Comparison of ENCODE assay signal across 8 cellular contexts in genomic region chr3:120450261-120450913, GRCh38. TPM values are rescaled to one million over a fixed set of nuclear protein-coding genes. Genes with fewer than 3 reads are reported as not detected.
DNase-seq lines count a peak whose midpoint lies in the region; ATAC-seq and TF ChIP-seq lines count a peak whose summit lies in the region.

No MANE protein-coding gene starts in this region.

- no peaks in the 10 kb centered on the region for H3K9me3 ChIP-seq in A673 (ENCODE audit: low read depth, low read length, poor library complexity, severe bottlenecking)
- H3K9me3 ChIP-seq in RWPE2 (ENCODE audit: severe bottlenecking) = no peaks in the 10 kb centered on the region
- H3K9me3 ChIP-seq in duodenal mucosa (ENCODE audit: control insufficient read depth in 1 of 2, low read length in 2 of 2) = no peaks in the 10 kb centered on the region
- H3K9me3 ChIP-seq in thyroid gland = no peaks in the 10 kb centered on the region

- DNase-seq in A673 (ENCODE audit: low spot score) (peak; percentile 61), RWPE2 (ENCODE audit: low spot score) (no peak), lung microvascular endothelial cell (ENCODE audit: low read depth in 2 of 2) (peak; percentile 52 to 56), thyroid gland (peak; percentile 54 to 55)
- DNase-seq in effector CD8-positive, alpha-beta T cell (lab: John Stamatoyannopoulos, UW) = no peak

- ATAC-seq in GM18498 (IDR thresholded peaks at IDR 0.05; ENCODE audit: unreplicated experiment) (peak; percentile 41), RWPE2 (ENCODE audit: low read depth) (peak; percentile 59), GM19452 (IDR thresholded peaks at IDR 0.05; ENCODE audit: unreplicated experiment) (no peak)

- H3K36me3 ChIP-seq in A673 (ENCODE audit: insufficient read depth, low read length, poor library complexity, severe bottlenecking) = no peaks in the 10 kb centered on the region
- H3K36me3 ChIP-seq in RWPE2 (ENCODE audit: low read depth) = no peaks in the 10 kb centered on the region; the same call in 1 of the 2 replicates
- H3K36me3 ChIP-seq in duodenal mucosa (ENCODE audit: control insufficient read depth in 1 of 2, insufficient read depth in 2 of 2, low read length in 2 of 2) = no peaks in the 10 kb centered on the region
- H3K36me3 ChIP-seq in thyroid gland = no peaks in the 10 kb centered on the region

- TF ChIP-seq CTCF in A673 (conservative IDR thresholded peaks at IDR 0.05; ENCODE audit: low read depth, low read length) = no peak
- no peak for TF ChIP-seq CTCF in RWPE2 (IDR thresholded peaks at IDR 0.05; ENCODE audit: poor library complexity, severe bottlenecking)
- TF ChIP-seq CTCF in thyroid gland (IDR thresholded peaks at IDR 0.05) = no peak

- BruUV-seq in A673 (replicated peaks; lab: Mats Ljungman, UMichigan) = no TSS peak

- POLR2A ChIA-PET in A673 (lab: Charles Lee; ENCODE audit: low non-redundant PET) = interaction anchor here (0.7 kb wide), 1 partner anchor 73 kb away, joined by 3 read pairs; no protein-coding TSS in a partner anchor

- H3K9ac ChIP-seq in duodenal mucosa (ENCODE audit: low read depth in 1 of 2, low read length in 2 of 2) = peak overlapping the region; percentile 32 to 44

- intact Hi-C loops in A673 (cut with micrococcal nuclease; ENCODE audit: unreplicated experiment) = no loop called here
- intact Hi-C loops in thyroid gland (cut with DNase I) = no loop called here

- CTCF ChIA-PET in A673 (lab: Charles Lee) = interaction anchor here (0.6 kb wide), 1 partner anchor 61 kb away, joined by 4 read pairs; no protein-coding TSS in a partner anchor

- H3K27ac ChIP-seq in A673 (ENCODE audit: low read depth, low read length, poor library complexity, severe bottlenecking) (peak overlapping the region; percentile 53), RWPE2 (ENCODE audit: poor library complexity, severe bottlenecking) (peak overlapping the region; percentile 71), duodenal mucosa (ENCODE audit: low read depth, low read length) (peak overlapping the region; percentile 76), thyroid gland (peak overlapping the region; percentile 91 to 95 (median 92))

- H3K27me3 ChIP-seq in A673 (replicated peaks; ENCODE audit: insufficient read depth, low read depth, low read length, poor library complexity) = no peaks in the 10 kb centered on the region
- H3K27me3 ChIP-seq in RWPE2 (ENCODE audit: insufficient read depth, poor library complexity, severe bottlenecking) = no peaks in the 10 kb centered on the region
- H3K27me3 ChIP-seq in duodenal mucosa (ENCODE audit: control insufficient read depth in 1 of 2, insufficient read depth in 2 of 2, low read length in 2 of 2) = peaks cover 35 to 43% of the 10 kb centered on the region in 2 donors
- H3K27me3 ChIP-seq in thyroid gland = no peaks in the 10 kb centered on the region

- H3K4me1 ChIP-seq in A673 (ENCODE audit: insufficient read depth, low read length, poor library complexity, severe bottlenecking) (peaks cover 18% of the 10 kb centered on the region), RWPE2 (ENCODE audit: insufficient read depth, poor library complexity, severe bottlenecking) (peaks cover 11% of the 10 kb centered on the region), duodenal mucosa (ENCODE audit: control insufficient read depth in 1 of 2, insufficient read depth in 2 of 2, low read length in 2 of 2) (no peaks in the 10 kb centered on the region), thyroid gland (peaks cover 24 to 25% of the 10 kb centered on the region in 2 donors)

- H3K4me3 ChIP-seq in A673 (ENCODE audit: low read depth, low read length, poor library complexity, severe bottlenecking) (peak overlapping the region; percentile 81), RWPE2 (ENCODE audit: severe bottlenecking) (peak overlapping the region; percentile 89), duodenal mucosa (ENCODE audit: low read depth in 1 of 2, low read length in 2 of 2) (peak overlapping the region; percentile 64 to 68), thyroid gland (replicated peaks in 1 of 3) (peak overlapping the region; percentile 21 to 98 (median 88))

- TF ChIP-seq POLR2A in thyroid gland (IDR thresholded peaks at IDR 0.05) = peak in 1 of 2 donors; percentile 2

- 0 to 1% methylated on average over 41 to 50 of the region's 66 CpGs for WGBS in thyroid gland, 2 donors

RNA-seq across cellular contexts. Expression of gene FSTL1, which starts 0.4 kb away (rescaled TPM):
- total RNA-seq in A673 (2021) = 89.1 and 122 TPM in 2 replicates
- total RNA-seq in lung microvascular endothelial cell = 38.3 and 88.0 TPM in 2 replicates
- total RNA-seq in thyroid gland = 100 to 1,000 TPM; 135 to 268 (median 228) TPM

Comparison
In these comparisons a context has a peak if more than half of its experiments do, and no peak if none do; other contexts are left out.
1. DNase-seq: peak in A673 (single experiment), lung microvascular endothelial cell (2 of 2) and thyroid gland (2 of 2); none in RWPE2 (single experiment) and effector CD8-positive, alpha-beta T cell (single experiment).
2. Peak in every context shown above with its lines, with median percentiles within 50 percentile points of each other: H3K27ac ChIP-seq and H3K4me3 ChIP-seq.